ENCODE assay signal across 18 cellular contexts in the genomic region with DNA sequence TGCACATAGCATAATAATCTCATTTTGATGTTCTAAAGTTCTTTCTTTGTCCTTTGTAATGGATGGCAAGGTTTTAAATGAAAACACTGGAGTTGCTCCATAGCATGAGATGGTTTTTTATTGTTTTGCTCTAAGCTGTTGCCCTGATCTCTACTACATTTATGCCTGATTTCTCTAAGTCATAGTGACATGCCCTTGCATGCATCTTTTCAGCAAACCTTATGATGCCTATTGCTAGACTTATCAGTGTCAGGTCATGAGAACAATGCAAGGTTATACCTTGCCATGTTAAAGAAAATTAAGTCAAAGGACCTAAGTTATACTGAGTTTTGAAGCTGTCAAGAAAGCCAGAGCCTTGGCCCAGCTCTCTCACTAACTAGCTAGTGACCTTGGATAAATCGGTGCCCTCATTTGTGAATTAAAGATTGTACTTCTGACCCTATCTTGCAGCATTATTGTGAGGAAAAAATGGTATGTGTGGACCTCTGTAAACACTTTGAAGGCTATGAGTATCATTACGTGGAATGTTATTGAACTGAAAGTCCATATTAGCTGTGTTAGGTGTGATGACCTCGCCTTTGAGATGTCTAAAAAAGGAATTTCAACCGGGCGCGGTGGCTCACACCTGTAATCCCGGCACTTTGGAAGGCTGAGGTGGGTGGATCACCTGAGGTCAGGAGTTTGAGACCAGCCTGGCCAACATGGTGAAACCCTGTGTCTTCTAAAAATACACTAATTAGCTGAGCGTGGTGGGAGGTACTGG.
"Had no signal": no experiment of that assay in that cellular context is flagged by ENCODE, and none has a peak within 500 bp of the region (broad histone marks: within the 10 kb centered on the region; RNA-seq: fewer than 3 reads in every experiment).

No MANE protein-coding gene starts in this region.

- ATAC-seq: heart right ventricle; left lobe of liver; naive thymus-derived CD8-positive, alpha-beta T cell; sciatic nerve; T-cell; WTC11 had no signal

- H3K9me3 ChIP-seq: heart right ventricle had no signal

- H3K4me1 Mint-ChIP-seq: activated naive CD4-positive, alpha-beta T cell treated with anti-CD3 and anti-CD28 coated beads, Interleukin-2, amount 10 ng/mL, durations not matched to agents 7 days and 5 days; T-cell had no signal

- DNase-seq: activated CD4-positive, alpha-beta T cell treated with anti-CD3 and anti-CD28 coated beads, Interleukin-2, amount 50 U/mL, for 48 hours; activated naive CD4-positive, alpha-beta T cell treated with anti-CD3 and anti-CD28 coated beads, Interleukin-2, amount 10 ng/mL, durations not matched to agents 7 days and 5 days; activated T-cell treated with anti-CD3 and anti-CD28 coated beads, Interleukin-2, amount 50 U/mL, for 48 hours; amygdala; heart right ventricle; kidney; naive thymus-derived CD8-positive, alpha-beta T cell; posterior cingulate gyrus; stimulated activated CD4-positive, alpha-beta T cell treated with anti-CD3 and anti-CD28 coated beads, Interleukin-2, amount 100 ng/mL, for 48 hours; stimulated activated naive CD4-positive, alpha-beta T cell; T-cell had no signal

- H3K4me3 Mint-ChIP-seq: activated naive CD4-positive, alpha-beta T cell treated with anti-CD3 and anti-CD28 coated beads, Interleukin-2, amount 10 ng/mL, durations not matched to agents 7 days and 5 days; mesothelial cell of epicardium; naive thymus-derived CD8-positive, alpha-beta T cell; neural progenitor cell; T-cell; T-helper 2 cell treated with Interferon-gamma antibody and Interleukin-4, amounts not matched to agents 5 μg/mL and 100 μg/mL, for 36 hours; WTC11 had no signal

- H3K36me3 Mint-ChIP-seq: activated naive CD4-positive, alpha-beta T cell treated with anti-CD3 and anti-CD28 coated beads, Interleukin-2, amount 10 ng/mL, durations not matched to agents 7 days and 5 days; mesothelial cell of epicardium; naive thymus-derived CD8-positive, alpha-beta T cell; neural progenitor cell had no signal

- H3K9me3 Mint-ChIP-seq: activated naive CD4-positive, alpha-beta T cell treated with anti-CD3 and anti-CD28 coated beads, Interleukin-2, amount 10 ng/mL, durations not matched to agents 7 days and 5 days; naive thymus-derived CD8-positive, alpha-beta T cell; neural progenitor cell; T-cell; T-helper 2 cell treated with Interferon-gamma antibody and Interleukin-4, amounts not matched to agents 5 μg/mL and 100 μg/mL, for 36 hours had no signal

- H3K27me3 Mint-ChIP-seq: activated naive CD4-positive, alpha-beta T cell treated with anti-CD3 and anti-CD28 coated beads, Interleukin-2, amount 10 ng/mL, durations not matched to agents 7 days and 5 days; naive thymus-derived CD8-positive, alpha-beta T cell; T-cell had no signal

- H3K36me3 ChIP-seq: heart right ventricle, neural progenitor cell had no signal

- H3K27me3 ChIP-seq: heart right ventricle, neural progenitor cell had no signal

- H3K4me3 ChIP-seq: heart right ventricle, lung, neural progenitor cell had no signal

- H2AFZ ChIP-seq: neural progenitor cell had no signal

- H3K27ac Mint-ChIP-seq: activated naive CD4-positive, alpha-beta T cell treated with anti-CD3 and anti-CD28 coated beads, Interleukin-2, amount 10 ng/mL, durations not matched to agents 7 days and 5 days; mesothelial cell of epicardium; naive thymus-derived CD8-positive, alpha-beta T cell; neural progenitor cell; T-cell; T-helper 2 cell treated with Interferon-gamma antibody and Interleukin-4, amounts not matched to agents 5 μg/mL and 100 μg/mL, for 36 hours; WTC11 had no signal

- H3K4me2 ChIP-seq: neural progenitor cell had no signal

- H3K9ac ChIP-seq: neural progenitor cell had no signal

- H3K27ac ChIP-seq: heart right ventricle, neural progenitor cell had no signal
